In genomic region chr4:28151314-28151713, GRCh38 we compare ENCODE assay signal across 33 cellular contexts.
"Had no signal": no experiment of that assay in that cellular context is flagged by ENCODE, and none has a peak within 500 bp of the region (broad histone marks: within the 10 kb centered on the region; RNA-seq: fewer than 3 reads in every experiment).

No MANE protein-coding gene starts in this region.

- H3K4me1 ChIP-seq: adrenal gland, ascending aorta, body of pancreas, breast epithelium had no signal

- FAIRE-seq: astrocyte, bronchial epithelial cell had no signal

- H3K27me3 ChIP-seq: adrenal gland, ascending aorta, body of pancreas, brain microvascular endothelial cell, breast epithelium, cardiac muscle cell had no signal

- H3K4me3 ChIP-seq: adrenal gland, ascending aorta, body of pancreas, breast epithelium, cardiac muscle cell had no signal

- H3K9me3 ChIP-seq: ascending aorta, body of pancreas, breast epithelium had no signal

- H3K27ac ChIP-seq: adrenal gland, ascending aorta, body of pancreas, brain microvascular endothelial cell, breast epithelium, cardiac muscle cell had no signal

- DNase-seq: activated effector memory CD4-positive, alpha-beta T cell treated with anti-CD3 and anti-CD28 coated beads, Interleukin-2, amount 50 U/mL, for 16 hours; activated effector memory CD4-positive, alpha-beta T cell treated with Interleukin-2 at 50 U/mL for 16 hours; activated gamma-delta T cell; activated gamma-delta T cell treated with Interleukin-2 at 50 U/mL for 16 hours; activated naive CD4-positive, alpha-beta T cell; activated naive CD4-positive, alpha-beta T cell treated with anti-CD3 and anti-CD28 coated beads for 36 hours; activated naive CD4-positive, alpha-beta T cell treated with anti-CD3 and anti-CD28 coated beads, Interleukin-2, amount 10 ng/mL, durations not matched to agents 7 days and 5 days; activated naive CD4-positive, alpha-beta T cell treated with anti-CD3 and anti-CD28 coated beads, Interleukin-2, amount 50 U/mL, for 16 hours; activated naive CD4-positive, alpha-beta T cell treated with Interleukin-2 at 50 U/mL for 16 hours; activated naive CD8-positive, alpha-beta T cell treated with anti-CD3 and anti-CD28 coated beads for 36 hours; activated naive CD8-positive, alpha-beta T cell treated with anti-CD3 and anti-CD28 coated beads, Interleukin-2, amount 10 ng/mL, durations not matched to agents 7 days and 5 days; activated naive CD8-positive, alpha-beta T cell treated with anti-CD3 and anti-CD28 coated beads, Interleukin-2, amount 50 U/mL, for 24 hours; activated T-cell treated with anti-CD3 and anti-CD28 coated beads, Interleukin-2, amount 50 U/mL, for 24 hours; activated T-cell treated with anti-CD3 and anti-CD28 coated beads, Interleukin-2, amount 50 U/mL, for 4 hours; activated T-cell treated with anti-CD3 and anti-CD28 coated beads, Interleukin-2, amount 50 U/mL, for 48 hours; activated T-cell treated with anti-CD3 and anti-CD28 coated beads, Interleukin-2, amount 50 U/mL, for 72 hours; adrenal gland; amniotic stem cell; amygdala; anterior cingulate cortex; aorta; body of pancreas; brain microvascular endothelial cell; caudate nucleus; central memory CD4-positive, alpha-beta T cell; cerebellar nuclear complex had no signal

- H3K36me3 ChIP-seq: adrenal gland, ascending aorta, brain microvascular endothelial cell, breast epithelium, cardiac muscle cell had no signal

- ATAC-seq: activated naive CD4-positive, alpha-beta T cell treated with anti-CD3 and anti-CD28 coated beads, Interleukin-2, amount 50 U/mL, for 72 hours; activated naive CD8-positive, alpha-beta T cell treated with anti-CD3 and anti-CD28 coated beads, Interleukin-2, amount 50 U/mL, for 24 hours; activated T-cell treated with anti-CD3 and anti-CD28 coated beads, Interleukin-2, amount 50 U/mL, for 4 hours; activated T-cell treated with anti-CD3 and anti-CD28 coated beads, Interleukin-2, amount 50 U/mL, for 72 hours; activated T-helper 17 cell treated with anti-CD3 and anti-CD28 coated beads, Interleukin-2, amount 50 U/mL, for 72 hours; body of pancreas had no signal
